ENCODE assay signal across 23 cellular contexts in genomic region chr15:71043373-71043772, GRCh38.
DNase-seq lines count a peak whose midpoint lies in the region; ATAC-seq, FAIRE-seq and TF ChIP-seq lines count a peak whose summit lies in the region.
"Had no signal": no experiment of that assay in that cellular context is flagged by ENCODE, and none has a peak within 500 bp of the region (broad histone marks: within the 10 kb centered on the region; RNA-seq: fewer than 3 reads in every experiment).

No MANE protein-coding gene starts in this region.

- H3K27ac ChIP-seq in A549 = no peak overlapping the region
- H3K27ac ChIP-seq in keratinocyte (ENCODE audit: control insufficient read depth, insufficient read depth, low read length) = peak overlapping the region; percentile 84
- H3K27ac ChIP-seq: esophagus muscularis mucosa, heart right ventricle, spleen had no signal

- no peaks in the 10 kb centered on the region for H3K27me3 Mint-ChIP-seq in WTC11 (ENCODE audit: low read depth)
- H3K27me3 Mint-ChIP-seq: progenitor cell of endocrine pancreas had no signal

- TF ChIP-seq POLR2A in A549 (IDR thresholded peaks at IDR 0.05; ENCODE audit: low read length) = no peak

- H3K9ac ChIP-seq in keratinocyte (ENCODE audit: control insufficient read depth, extremely low read depth, insufficient read depth, low read length) = peak overlapping the region; percentile 64

- no peak overlapping the region for H3K27ac Mint-ChIP-seq in WTC11
- H3K27ac Mint-ChIP-seq: activated naive CD8-positive, alpha-beta T cell treated with anti-CD3 and anti-CD28 coated beads, Interleukin-2, amount 10 ng/mL, durations not matched to agents 7 days and 5 days; activated T-helper 17 cell treated with anti-CD3 and anti-CD28 coated beads, Interleukin-2, amount 50 U/mL, for 72 hours; CD4-positive, CD25-positive, alpha-beta regulatory T cell; immature natural killer cell; naive thymus-derived CD4-positive, alpha-beta T cell; progenitor cell of endocrine pancreas had no signal

- H3K79me2 ChIP-seq in keratinocyte (ENCODE audit: control insufficient read depth, insufficient read depth, low read length) = no peaks in the 10 kb centered on the region

- 0 out of 2 replicates have a peak, but pooled peaks cover under 1% of the 10 kb centered on the region for H3K4me1 Mint-ChIP-seq in WTC11
- H3K4me1 Mint-ChIP-seq: activated naive CD8-positive, alpha-beta T cell treated with anti-CD3 and anti-CD28 coated beads, Interleukin-2, amount 10 ng/mL, durations not matched to agents 7 days and 5 days; activated T-helper 17 cell treated with anti-CD3 and anti-CD28 coated beads, Interleukin-2, amount 50 U/mL, for 72 hours; CD4-positive, CD25-positive, alpha-beta regulatory T cell; immature natural killer cell; naive thymus-derived CD4-positive, alpha-beta T cell had no signal

- no peaks in the 10 kb centered on the region for H3K27me3 ChIP-seq in keratinocyte (ENCODE audit: control insufficient read depth, extremely low read depth, insufficient read depth, low read length)
- H3K27me3 ChIP-seq: esophagus muscularis mucosa, heart right ventricle, spleen had no signal

- H3K4me2 ChIP-seq in A549 (peak overlapping the region; percentile 1; the same call in 1 of the 3 replicates), keratinocyte (ENCODE audit: control insufficient read depth, extremely low read depth, insufficient read depth, low read depth, low read length) (peak overlapping the region; percentile 65)

- H3K4me1 ChIP-seq in A549 (peaks cover 12% of the 10 kb centered on the region), keratinocyte (ENCODE audit: control insufficient read depth, extremely low read depth, insufficient read depth, low read length) (peaks cover 39% of the 10 kb centered on the region)
- H3K4me1 ChIP-seq: esophagus muscularis mucosa, spleen had no signal

- no peak overlapping the region for H3K4me3 ChIP-seq in A549
- no peak overlapping the region for H3K4me3 ChIP-seq in keratinocyte (ENCODE audit: control insufficient read depth in 2 of 3, extremely low read depth in 1 of 3, insufficient read depth in 2 of 3, low read depth in 1 of 3, low read length in 3 of 3)
- H3K4me3 ChIP-seq: esophagus muscularis mucosa, heart right ventricle, spleen had no signal

- TF ChIP-seq EP300 in A549 (IDR thresholded peaks at IDR 0.05) = no peak

- CTCF ChIA-PET in A549 (lab: Yijun Ruan, JAX) (no interaction called here), WTC11 (lab: Charles Lee) (no interaction called here)

- FAIRE-seq in A549 (lab: Jason Lieb, UNC) (no peak), keratinocyte (lab: Jason Lieb, UNC) (peak; percentile 99)

- dilution Hi-C loops in keratinocyte (cut with MboI; ENCODE audit: extremely low pct_ligation_motif_present, low sequenced_read_pairs) = no loop called here

- no peak overlapping the region for H3K4me3 Mint-ChIP-seq in WTC11
- H3K4me3 Mint-ChIP-seq: activated naive CD8-positive, alpha-beta T cell treated with anti-CD3 and anti-CD28 coated beads, Interleukin-2, amount 10 ng/mL, durations not matched to agents 7 days and 5 days; activated T-helper 17 cell treated with anti-CD3 and anti-CD28 coated beads, Interleukin-2, amount 50 U/mL, for 72 hours; CD4-positive, CD25-positive, alpha-beta regulatory T cell; immature natural killer cell; naive thymus-derived CD4-positive, alpha-beta T cell had no signal

- no peak overlapping the region for H2AFZ ChIP-seq in keratinocyte (ENCODE audit: control insufficient read depth, low read length)

- 9% methylated on average over 1 of the region's 1 CpG for WGBS in A549 (ENCODE audit: missing lambda C conversion rate)

- H3K9me3 ChIP-seq in A549 = no peaks in the 10 kb centered on the region
- peaks cover 2% of the 10 kb centered on the region for H3K9me3 ChIP-seq in keratinocyte (ENCODE audit: control insufficient read depth, low read depth, low read length)
- H3K9me3 ChIP-seq: esophagus muscularis mucosa, spleen had no signal

- peak; percentile 38 to 44 for DNase-seq in A549 (ENCODE audit: low read depth in 1 of 2, low spot score in 1 of 2)
- peak; percentile 17 for DNase-seq in HK-2 (ENCODE audit: unreplicated experiment)
- DNase-seq in keratinocyte (ENCODE audit: low read depth, low spot score) = peak; percentile 98
- DNase-seq in activated T-cell treated with anti-CD3 and anti-CD28 coated beads for 4 hours = no peak
- DNase-seq in WTC11 (ENCODE audit: low spot score) = no peak
- DNase-seq: activated naive CD8-positive, alpha-beta T cell treated with anti-CD3 and anti-CD28 coated beads, Interleukin-2, amount 10 ng/mL, durations not matched to agents 7 days and 5 days; caudate nucleus; CD4-positive, CD25-positive, alpha-beta regulatory T cell; heart right ventricle; immature natural killer cell; naive thymus-derived CD4-positive, alpha-beta T cell; NCI-H1048; NCI-H2081; NCI-H524; spleen; T-helper 9 cell had no signal

- POLR2A ChIA-PET in A549 (lab: Yijun Ruan, JAX) = no interaction called here
- POLR2A ChIA-PET in WTC11 (lab: Charles Lee) = no interaction called here

- H3K9me1 ChIP-seq in keratinocyte (ENCODE audit: control insufficient read depth, extremely low read depth, insufficient read depth, low read length) = no peaks in the 10 kb centered on the region

- no peaks in the 10 kb centered on the region for H3K36me3 ChIP-seq in keratinocyte (ENCODE audit: control insufficient read depth in 2 of 2, extremely low read depth in 1 of 2, insufficient read depth in 2 of 2, low read length in 2 of 2)
- H3K36me3 ChIP-seq: spleen had no signal

- H3K36me3 Mint-ChIP-seq in WTC11 = no peaks in the 10 kb centered on the region; the same call in 1 of the 2 replicates
- H3K36me3 Mint-ChIP-seq: activated naive CD8-positive, alpha-beta T cell treated with anti-CD3 and anti-CD28 coated beads, Interleukin-2, amount 10 ng/mL, durations not matched to agents 7 days and 5 days; CD4-positive, CD25-positive, alpha-beta regulatory T cell; immature natural killer cell; naive thymus-derived CD4-positive, alpha-beta T cell had no signal

- ATAC-seq in A549 (peak; percentile 56 to 77; a peak in 5 of 6 replicates), SK-N-SH treated with all-trans-retinoic acid at 6 μM for 48 hours (peak; percentile 86), HG03469 (IDR thresholded peaks at IDR 0.05; ENCODE audit: unreplicated experiment) (no peak), HG03095 (IDR thresholded peaks at IDR 0.05; ENCODE audit: unreplicated experiment) (no peak), WTC11 (no peak)
- ATAC-seq: activated CD4-positive, CD25-positive, alpha-beta regulatory T cell treated with anti-CD3 and anti-CD28 coated beads, Interleukin-2, amount 50 U/mL, for 24 hours; activated T-helper 17 cell treated with anti-CD3 and anti-CD28 coated beads, Interleukin-2, amount 50 U/mL, for 72 hours; naive thymus-derived CD4-positive, alpha-beta T cell had no signal

- TF ChIP-seq CTCF in A549 (IDR thresholded peaks at IDR 0.05) (no peak), keratinocyte (optimal IDR thresholded peaks at IDR 0.05 in 1 of 3, IDR thresholded peaks at IDR 0.05 in 1 of 3, conservative IDR thresholded peaks at IDR 0.05 in 1 of 3; ENCODE audit: extremely low read depth in 1 of 3, insufficient read depth in 2 of 3, low read length in 3 of 3) (no peak), WTC11 (IDR thresholded peaks at IDR 0.05) (no peak)

- no peaks in the 10 kb centered on the region for H4K20me1 ChIP-seq in keratinocyte (ENCODE audit: control insufficient read depth, extremely low read depth, insufficient read depth, low read length)

- H3K9me3 Mint-ChIP-seq in WTC11 = no peaks in the 10 kb centered on the region; the same call in 1 of the 2 replicates
- H3K9me3 Mint-ChIP-seq: activated naive CD8-positive, alpha-beta T cell treated with anti-CD3 and anti-CD28 coated beads, Interleukin-2, amount 10 ng/mL, durations not matched to agents 7 days and 5 days; activated T-helper 17 cell treated with anti-CD3 and anti-CD28 coated beads, Interleukin-2, amount 50 U/mL, for 72 hours; naive thymus-derived CD4-positive, alpha-beta T cell had no signal

- TF ChIP-seq RAD21 in A549 (conservative IDR thresholded peaks at IDR 0.05 in 1 of 2, IDR thresholded peaks at IDR 0.05 in 1 of 2) = no peak

TF ChIP-seq in A549, 52 proteins besides CTCF, POLR2A, EP300 and RAD21 (continues in another document):
- TF ChIP-seq HDAC2 (IDR thresholded peaks at IDR 0.05) (no peak), FOSL2 (IDR thresholded peaks at IDR 0.05) (0 out of 2 replicates have a peak, but pooled peaks have one; percentile 38), FOSL2 (CRISPR knock-in tag; IDR thresholded peaks at IDR 0.05) (peak; percentile 62), POLR2AphosphoS2 (conservative IDR thresholded peaks at IDR 0.05; ENCODE audit: low read length) (no peak), JUNB (IDR thresholded peaks at IDR 0.05) (no peak)

TF ChIP-seq in SK-N-SH treated with all-trans-retinoic acid at 6 μM for 48 hours, 23 proteins besides CTCF, POLR2A, EP300 and RAD21 (continues in another document):
- TF ChIP-seq ZNF565 (CRISPR knock-in tag; conservative IDR thresholded peaks at IDR 0.05; ENCODE audit: low read depth) = no peak
- no peak for TF ChIP-seq CREB5 (CRISPR knock-in tag; IDR thresholded peaks at IDR 0.05; ENCODE audit: low read depth)
- TF ChIP-seq ISL1 (CRISPR knock-in tag; IDR thresholded peaks at IDR 0.05) = 0 out of 2 replicates have a peak, but pooled peaks have one; percentile 17

TF ChIP-seq in WTC11, 78 proteins besides CTCF, POLR2A, EP300 and RAD21 (continues in another document):
- no peak for TF ChIP-seq AFF4 (CRISPR knock-in tag; IDR thresholded peaks at IDR 0.05; ENCODE audit: borderline replicate concordance)

Comparison
In these comparisons a context has a peak if more than half of its experiments do, and no peak if none do; other contexts are left out.
1. ATAC-seq: peak in A549 (2 of 2) and SK-N-SH treated with all-trans-retinoic acid at 6 μM for 48 hours (single experiment); none in HG03469 (single experiment), HG03095 (single experiment) and WTC11 (single experiment).
2. DNase-seq: peak in A549 (2 of 2), HK-2 (single experiment) and keratinocyte (single experiment); none in activated T-cell treated with anti-CD3 and anti-CD28 coated beads for 4 hours (single experiment) and WTC11 (single experiment).